ENCODE assay signal across 25 cellular contexts in genomic region chr11:133639408-133639807, GRCh38.
"Had no signal": no experiment of that assay in that cellular context is flagged by ENCODE, and none has a peak within 500 bp of the region (broad histone marks: within the 10 kb centered on the region; RNA-seq: fewer than 3 reads in every experiment).

No MANE protein-coding gene starts in this region.

- H3K27me3 Mint-ChIP-seq: progenitor cell of endocrine pancreas had no signal

- H3K4me1 Mint-ChIP-seq: immature natural killer cell; naive thymus-derived CD8-positive, alpha-beta T cell; stimulated activated naive B cell treated with anti-CD40 and anti-IgM and Interleukin-4, amounts not matched to agents 10 μg/mL and 1 μg/mL and 100 μg/mL, for 72 hours had no signal

- DNase-seq: heart left ventricle; hypothalamus; immature natural killer cell; kidney; lower lobe of right lung; mammary epithelial cell; mesenchymal stem cell; naive thymus-derived CD8-positive, alpha-beta T cell; nephron progenitor cell; ovary; stimulated activated CD4-positive, alpha-beta T cell treated with anti-CD3 and anti-CD28 coated beads, Interleukin-12 subunit alpha, Interleukin-12 subunit beta, amount 100 ng/mL, for 4 hours; stimulated activated CD4-positive, alpha-beta T cell treated with anti-CD3 and anti-CD28 coated beads, Interleukin-15, amount 100 ng/mL, for 24 hours; stimulated activated CD4-positive, alpha-beta T cell treated with anti-CD3 and anti-CD28 coated beads, Interleukin-2, amount 100 ng/mL, for 24 hours; stimulated activated CD4-positive, alpha-beta T cell treated with anti-CD3 and anti-CD28 coated beads, Interleukin-4, amount 100 ng/mL, for 1 hour; stimulated activated naive B cell treated with anti-CD40 and anti-IgM and Interleukin-4, amounts not matched to agents 10 μg/mL and 1 μg/mL and 100 μg/mL, for 72 hours; stimulated activated naive CD8-positive, alpha-beta T cell treated with anti-CD3 and anti-CD28 coated beads, Interleukin-15, Interleukin-2, amounts not matched to agents 100 U/mL and 50 U/mL, for 24 hours; stomach; tibial artery; trophoblast cell; upper lobe of right lung had no signal

- H3K4me3 ChIP-seq: heart left ventricle, lower lobe of right lung, ovary, right atrium auricular region, skin epidermis, stomach, thoracic aorta, tibial artery, upper lobe of right lung had no signal

- H3K27ac ChIP-seq: heart left ventricle, lower lobe of right lung, ovary, right atrium auricular region, skin epidermis, stomach, thoracic aorta, tibial artery, upper lobe of right lung had no signal

- H3K36me3 Mint-ChIP-seq: immature natural killer cell; naive thymus-derived CD8-positive, alpha-beta T cell; stimulated activated naive B cell treated with anti-CD40 and anti-IgM and Interleukin-4, amounts not matched to agents 10 μg/mL and 1 μg/mL and 100 μg/mL, for 72 hours had no signal

- H3K36me3 ChIP-seq: heart left ventricle, lower lobe of right lung, ovary, right atrium auricular region, stomach, thoracic aorta, tibial artery, upper lobe of right lung had no signal

- H3K4me1 ChIP-seq: lower lobe of right lung, right atrium auricular region, stomach, tibial artery, upper lobe of right lung had no signal

- H3K27me3 ChIP-seq: heart left ventricle, ovary, right atrium auricular region, upper lobe of right lung had no signal

- H3K27ac Mint-ChIP-seq: immature natural killer cell; naive thymus-derived CD8-positive, alpha-beta T cell; nephron progenitor cell; progenitor cell of endocrine pancreas; stimulated activated naive B cell treated with anti-CD40 and anti-IgM and Interleukin-4, amounts not matched to agents 10 μg/mL and 1 μg/mL and 100 μg/mL, for 72 hours had no signal

- H3K4me3 Mint-ChIP-seq: immature natural killer cell; naive thymus-derived CD8-positive, alpha-beta T cell; nephron progenitor cell; stimulated activated naive B cell treated with anti-CD40 and anti-IgM and Interleukin-4, amounts not matched to agents 10 μg/mL and 1 μg/mL and 100 μg/mL, for 72 hours had no signal

- H3K9me3 ChIP-seq: heart left ventricle, lower lobe of right lung, ovary, right atrium auricular region, stomach, thoracic aorta, tibial artery, upper lobe of right lung had no signal

- ATAC-seq: lower lobe of right lung; naive thymus-derived CD8-positive, alpha-beta T cell; sciatic nerve; stimulated activated naive B cell treated with anti-CD40 and anti-IgM and Interleukin-4, amounts not matched to agents 10 μg/mL and 1 μg/mL and 100 μg/mL, for 72 hours; stimulated activated naive CD8-positive, alpha-beta T cell treated with anti-CD3 and anti-CD28 coated beads, Interleukin-15, Interleukin-2, amounts not matched to agents 100 U/mL and 50 U/mL, for 24 hours; upper lobe of right lung had no signal
